In the genomic region with DNA sequence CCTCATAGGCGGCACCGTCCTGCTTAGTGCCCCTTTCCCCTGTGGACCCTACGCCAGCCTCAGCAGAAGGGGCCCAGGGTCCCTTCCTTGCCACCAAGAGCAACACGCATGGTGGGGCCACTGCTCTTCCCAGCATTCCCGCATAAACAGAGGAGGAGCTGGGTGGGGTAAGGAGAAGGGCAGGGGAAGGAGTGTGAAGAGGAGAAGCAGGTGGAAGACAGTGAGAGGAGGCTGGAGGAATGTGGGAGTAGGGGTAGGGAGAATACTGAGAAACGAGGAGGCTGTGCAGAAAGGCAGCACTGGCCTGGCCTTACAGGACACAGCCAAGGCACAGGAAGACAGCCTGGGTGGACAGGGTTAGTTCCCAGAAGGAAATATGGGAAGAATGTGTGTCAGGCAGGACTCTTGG, we compare ENCODE assay signal across 1 cellular context.
TF ChIP-seq lines count a peak whose summit lies in the region.

No MANE protein-coding gene starts in this region.

TF ChIP-seq in liver, 16 proteins besides CTCF, POLR2A, EP300 and RAD21:
- TF ChIP-seq, protein P1, sequence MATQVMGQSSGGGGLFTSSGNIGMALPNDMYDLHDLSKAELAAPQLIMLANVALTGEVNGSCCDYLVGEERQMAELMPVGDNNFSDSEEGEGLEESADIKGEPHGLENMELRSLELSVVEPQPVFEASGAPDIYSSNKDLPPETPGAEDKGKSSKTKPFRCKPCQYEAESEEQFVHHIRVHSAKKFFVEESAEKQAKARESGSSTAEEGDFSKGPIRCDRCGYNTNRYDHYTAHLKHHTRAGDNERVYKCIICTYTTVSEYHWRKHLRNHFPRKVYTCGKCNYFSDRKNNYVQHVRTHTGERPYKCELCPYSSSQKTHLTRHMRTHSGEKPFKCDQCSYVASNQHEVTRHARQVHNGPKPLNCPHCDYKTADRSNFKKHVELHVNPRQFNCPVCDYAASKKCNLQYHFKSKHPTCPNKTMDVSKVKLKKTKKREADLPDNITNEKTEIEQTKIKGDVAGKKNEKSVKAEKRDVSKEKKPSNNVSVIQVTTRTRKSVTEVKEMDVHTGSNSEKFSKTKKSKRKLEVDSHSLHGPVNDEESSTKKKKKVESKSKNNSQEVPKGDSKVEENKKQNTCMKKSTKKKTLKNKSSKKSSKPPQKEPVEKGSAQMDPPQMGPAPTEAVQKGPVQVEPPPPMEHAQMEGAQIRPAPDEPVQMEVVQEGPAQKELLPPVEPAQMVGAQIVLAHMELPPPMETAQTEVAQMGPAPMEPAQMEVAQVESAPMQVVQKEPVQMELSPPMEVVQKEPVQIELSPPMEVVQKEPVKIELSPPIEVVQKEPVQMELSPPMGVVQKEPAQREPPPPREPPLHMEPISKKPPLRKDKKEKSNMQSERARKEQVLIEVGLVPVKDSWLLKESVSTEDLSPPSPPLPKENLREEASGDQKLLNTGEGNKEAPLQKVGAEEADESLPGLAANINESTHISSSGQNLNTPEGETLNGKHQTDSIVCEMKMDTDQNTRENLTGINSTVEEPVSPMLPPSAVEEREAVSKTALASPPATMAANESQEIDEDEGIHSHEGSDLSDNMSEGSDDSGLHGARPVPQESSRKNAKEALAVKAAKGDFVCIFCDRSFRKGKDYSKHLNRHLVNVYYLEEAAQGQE (IDR thresholded peaks at IDR 0.05): no peak
- TF ChIP-seq GABPA (IDR thresholded peaks at IDR 0.05 in 1 of 2, conservative IDR thresholded peaks at IDR 0.05 in 1 of 2): no peak
- TF ChIP-seq YY1 (IDR thresholded peaks at IDR 0.05): no peak
- no peak for TF ChIP-seq HNF4G (IDR thresholded peaks at IDR 0.05)
- TF ChIP-seq FOXA1 (IDR thresholded peaks at IDR 0.05): no peak
